13 cellular contexts compared by ENCODE assay signal in the genomic region with DNA sequence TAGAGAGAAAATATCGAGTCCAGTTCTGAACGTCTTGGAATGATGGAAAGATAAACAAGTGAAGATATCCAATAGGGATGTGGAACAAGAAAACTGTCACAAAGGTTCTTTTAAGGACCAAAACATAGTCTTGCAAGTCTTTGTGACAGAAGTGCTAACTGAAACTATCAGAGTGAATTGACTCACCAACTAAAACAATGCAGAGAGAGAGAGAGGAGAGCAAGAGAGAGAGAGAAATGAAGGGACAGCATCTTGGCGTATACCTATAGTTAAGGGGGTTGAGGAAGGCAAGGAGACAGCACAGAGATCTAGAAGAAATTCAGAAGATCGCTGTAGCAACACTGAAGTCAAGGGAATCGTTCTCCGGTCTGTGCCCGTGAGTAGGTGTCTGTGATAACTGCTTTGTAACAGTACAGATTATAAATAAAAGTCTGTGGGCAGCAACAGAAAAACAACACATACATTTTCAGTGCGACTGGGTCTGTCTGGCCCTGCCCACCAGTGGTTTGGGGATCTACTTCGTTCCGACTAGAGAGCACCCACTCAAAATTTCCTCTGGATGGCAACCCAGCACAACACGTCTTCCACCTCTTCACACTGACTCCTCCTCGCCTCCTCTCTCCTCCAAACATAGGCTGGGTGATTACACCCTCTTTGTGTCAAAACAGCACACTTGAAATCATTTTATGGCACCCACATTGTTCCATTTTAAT. TPM values are rescaled to one million over a fixed set of nuclear protein-coding genes. Genes with fewer than 3 reads are reported as not detected.
DNase-seq lines count a peak whose midpoint lies in the region; ATAC-seq lines count a peak whose summit lies in the region.
"Had no signal": no experiment of that assay in that cellular context is flagged by ENCODE, and none has a peak within 500 bp of the region (broad histone marks: within the 10 kb centered on the region; RNA-seq: fewer than 3 reads in every experiment).

No MANE protein-coding gene starts in this region.

- peak overlapping the region; percentile 29 for H3K27ac ChIP-seq in angular gyrus (ENCODE audit: low read depth, low read length)
- H3K27ac ChIP-seq: uterus had no signal

- peaks cover 33% of the 10 kb centered on the region for H3K4me1 Mint-ChIP-seq in activated T-cell treated with anti-CD3 and anti-CD28 coated beads, Interleukin-2, amount 50 U/mL, for 24 hours (ENCODE audit: low read depth)
- peaks cover 24% of the 10 kb centered on the region for H3K4me1 Mint-ChIP-seq in T-helper 17 cell

- no peaks in the 10 kb centered on the region for H3K9me3 Mint-ChIP-seq in activated T-cell treated with anti-CD3 and anti-CD28 coated beads, Interleukin-2, amount 50 U/mL, for 24 hours

- H3K4me3 Mint-ChIP-seq in activated T-cell treated with anti-CD3 and anti-CD28 coated beads, Interleukin-2, amount 50 U/mL, for 24 hours = peak overlapping the region; percentile 0
- H3K4me3 Mint-ChIP-seq in T-helper 17 cell = no peak overlapping the region

- H3K27ac Mint-ChIP-seq in activated T-cell treated with anti-CD3 and anti-CD28 coated beads, Interleukin-2, amount 50 U/mL, for 24 hours = peak overlapping the region; percentile 33
- H3K27ac Mint-ChIP-seq in T-helper 17 cell = peak overlapping the region; percentile 66

- no peak for ATAC-seq in T-helper 17 cell
- no peak for ATAC-seq in HG02759 (IDR thresholded peaks at IDR 0.05; ENCODE audit: unreplicated experiment)

- no peaks in the 10 kb centered on the region for H3K27me3 Mint-ChIP-seq in activated T-cell treated with anti-CD3 and anti-CD28 coated beads, Interleukin-2, amount 50 U/mL, for 24 hours
- no peaks in the 10 kb centered on the region for H3K27me3 Mint-ChIP-seq in T-helper 17 cell

- no peaks in the 10 kb centered on the region for H3K9me3 ChIP-seq in T-helper 17 cell (ENCODE audit: control insufficient read depth, low read length, poor library complexity, severe bottlenecking)
- H3K9me3 ChIP-seq: uterus had no signal

- peak; percentile 36 for DNase-seq in activated T-cell treated with anti-CD3 and anti-CD28 coated beads, Interleukin-2, amount 50 U/mL, for 24 hours
- DNase-seq in activated T-cell treated with anti-CD3 and anti-CD28 coated beads, Interleukin-2, amount 50 U/mL, for 1 hour = no peak
- DNase-seq in T-helper 17 cell (no peak), AG08395 (ENCODE audit: low spot score) (no peak), HPDE6-E6E7 (ENCODE audit: extremely low spot score) (no peak)
- peak; percentile 26 for DNase-seq in stimulated activated CD4-positive, alpha-beta T cell treated with anti-CD3 and anti-CD28 coated beads, Interleukin-2, amount 100 ng/mL, for 4 hours (ENCODE audit: low read depth)
- DNase-seq: DMS79, foreskin melanocyte, mesenchymal stem cell, NCI-H2171, uterus had no signal

- peaks cover 9% of the 10 kb centered on the region for H3K36me3 Mint-ChIP-seq in activated T-cell treated with anti-CD3 and anti-CD28 coated beads, Interleukin-2, amount 50 U/mL, for 24 hours (ENCODE audit: low read depth)
- H3K36me3 Mint-ChIP-seq in T-helper 17 cell (ENCODE audit: low read depth) = no peaks in the 10 kb centered on the region

RNA-seq across cellular contexts. Expression of gene COA6, which starts 4.8 kb away (rescaled TPM):
- 10 to 100 TPM; 11.3 to 14.0 TPM for total RNA-seq in T-helper 17 cell

Comparison
In these comparisons a context has a peak if more than half of its experiments do, and no peak if none do; other contexts are left out.
1. DNase-seq: peak in activated T-cell treated with anti-CD3 and anti-CD28 coated beads, Interleukin-2, amount 50 U/mL, for 24 hours (single experiment) and stimulated activated CD4-positive, alpha-beta T cell treated with anti-CD3 and anti-CD28 coated beads, Interleukin-2, amount 100 ng/mL, for 4 hours (single experiment); none in activated T-cell treated with anti-CD3 and anti-CD28 coated beads, Interleukin-2, amount 50 U/mL, for 1 hour (single experiment), T-helper 17 cell (0 of 3), AG08395 (single experiment) and HPDE6-E6E7 (single experiment).